20 cellular contexts compared by ENCODE assay signal in genomic region chr10:47225928-47226645, GRCh38.
A peak's percentile ranks its signal among the peaks of the same experiment; 100 is the strongest.
DNase-seq lines count a peak whose midpoint lies in the region; ATAC-seq and TF ChIP-seq lines count a peak whose summit lies in the region.
"Had no signal": no experiment of that assay in that cellular context is flagged by ENCODE, and none has a peak within 500 bp of the region (broad histone marks: within the 10 kb centered on the region; RNA-seq: fewer than 3 reads in every experiment).

No MANE protein-coding gene starts in this region.

- peak overlapping the region; percentile 21 for H3K27ac Mint-ChIP-seq in activated CD4-positive, alpha-beta T cell treated with anti-CD3 and anti-CD28 coated beads, Interleukin-2, amount 10 ng/mL, durations not matched to agents 7 days and 5 days
- no peak overlapping the region for H3K27ac Mint-ChIP-seq in endodermal cell
- no peak overlapping the region for H3K27ac Mint-ChIP-seq in T-helper 2 cell treated with Interferon-gamma antibody and Interleukin-4, amounts not matched to agents 5 μg/mL and 100 μg/mL, for 36 hours

- POLR2A ChIA-PET in activated CD4-positive, alpha-beta T cell treated with anti-CD3 and anti-CD28 coated beads, Interleukin-2, amount 10 ng/mL, durations not matched to agents 7 days and 5 days (lab: Charles Lee) = no interaction called here

- H3K36me3 ChIP-seq in endodermal cell (ENCODE audit: control insufficient read depth, insufficient read depth, low read length) = no peaks in the 10 kb centered on the region
- H3K36me3 ChIP-seq in upper lobe of right lung = no peaks in the 10 kb centered on the region

- 84 to 86% methylated on average over 4 to 8 of the region's 8 CpGs for WGBS in endodermal cell (ENCODE audit: insufficient coverage in 1 of 2, insufficient read length in 1 of 2), 2 experiments

- no peak overlapping the region for H3K4me3 Mint-ChIP-seq in activated CD4-positive, alpha-beta T cell treated with anti-CD3 and anti-CD28 coated beads, Interleukin-2, amount 10 ng/mL, durations not matched to agents 7 days and 5 days
- no peak overlapping the region for H3K4me3 Mint-ChIP-seq in endodermal cell
- H3K4me3 Mint-ChIP-seq in T-helper 2 cell treated with Interferon-gamma antibody and Interleukin-4, amounts not matched to agents 5 μg/mL and 100 μg/mL, for 36 hours = no peak overlapping the region
- H3K4me3 Mint-ChIP-seq: CD4-positive, alpha-beta memory T cell had no signal

- CTCF ChIA-PET in activated CD4-positive, alpha-beta T cell treated with anti-CD3 and anti-CD28 coated beads, Interleukin-2, amount 10 ng/mL, durations not matched to agents 7 days and 5 days (lab: Charles Lee) = no interaction called here

- no peak overlapping the region for H3K27ac ChIP-seq in endodermal cell (ENCODE audit: low read depth, low read length)
- no peak overlapping the region for H3K27ac ChIP-seq in upper lobe of right lung
- H3K27ac ChIP-seq: 22Rv1, A549, C4-2B had no signal

- H3K4me3 ChIP-seq in endodermal cell (ENCODE audit: low read length) = no peak overlapping the region
- H3K4me3 ChIP-seq in upper lobe of right lung = no peak overlapping the region
- H3K4me3 ChIP-seq: A549, GM12878 had no signal

- no peak overlapping the region for H3K9ac ChIP-seq in endodermal cell (ENCODE audit: extremely low read depth, low read length, poor library complexity, severe bottlenecking)

- no peaks in the 10 kb centered on the region for H3K4me1 Mint-ChIP-seq in activated CD4-positive, alpha-beta T cell treated with anti-CD3 and anti-CD28 coated beads, Interleukin-2, amount 10 ng/mL, durations not matched to agents 7 days and 5 days
- peaks cover 20% of the 10 kb centered on the region for H3K4me1 Mint-ChIP-seq in endodermal cell
- peaks cover 2% of the 10 kb centered on the region for H3K4me1 Mint-ChIP-seq in T-helper 2 cell treated with Interferon-gamma antibody and Interleukin-4, amounts not matched to agents 5 μg/mL and 100 μg/mL, for 36 hours (ENCODE audit: low read depth)

- H3K9me3 ChIP-seq in endodermal cell (ENCODE audit: control insufficient read depth, low read length) (peaks cover 12% of the 10 kb centered on the region), upper lobe of right lung (no peaks in the 10 kb centered on the region)
- H3K9me3 ChIP-seq: A549 had no signal

- no peaks in the 10 kb centered on the region for H3K27me3 Mint-ChIP-seq in activated CD4-positive, alpha-beta T cell treated with anti-CD3 and anti-CD28 coated beads, Interleukin-2, amount 10 ng/mL, durations not matched to agents 7 days and 5 days
- peaks cover 25% of the 10 kb centered on the region for H3K27me3 Mint-ChIP-seq in endodermal cell (ENCODE audit: insufficient read depth)
- H3K27me3 Mint-ChIP-seq in T-helper 2 cell treated with Interferon-gamma antibody and Interleukin-4, amounts not matched to agents 5 μg/mL and 100 μg/mL, for 36 hours (ENCODE audit: low read depth) = no peaks in the 10 kb centered on the region
- H3K27me3 Mint-ChIP-seq: CD4-positive, alpha-beta memory T cell had no signal

- DNase-seq in activated CD4-positive, alpha-beta T cell treated with anti-CD3 and anti-CD28 coated beads, Interleukin-2, amount 10 ng/mL, durations not matched to agents 7 days and 5 days = no peak
- DNase-seq in activated CD4-positive, alpha-beta T cell treated with anti-CD3 and anti-CD28 coated beads for 4 hours = no peak
- peak; percentile 51 for DNase-seq in cardiac septum (ENCODE audit: low spot score)
- DNase-seq in left cardiac atrium = no peak
- DNase-seq in endodermal cell = peak; percentile 18
- DNase-seq in upper lobe of right lung = no peak
- no peak for DNase-seq in T-helper 2 cell treated with Interferon-gamma antibody and Interleukin-4, amounts not matched to agents 5 μg/mL and 100 μg/mL, for 36 hours (ENCODE audit: low spot score)
- no peak for DNase-seq in DMS 273 (lab: John Stamatoyannopoulos, UW; ENCODE audit: unreplicated experiment)
- DNase-seq: AML-193; Calu3; CD4-positive, alpha-beta memory T cell; DMS 273 treated with DMSO at 0.1 percent for 48 hours; DND-41; EL; GOT3; H7 had no signal

- H3K36me3 Mint-ChIP-seq in activated CD4-positive, alpha-beta T cell treated with anti-CD3 and anti-CD28 coated beads, Interleukin-2, amount 10 ng/mL, durations not matched to agents 7 days and 5 days (ENCODE audit: low read depth) = no peaks in the 10 kb centered on the region
- H3K36me3 Mint-ChIP-seq in endodermal cell (ENCODE audit: low read depth) = no peaks in the 10 kb centered on the region
- H3K36me3 Mint-ChIP-seq in T-helper 2 cell treated with Interferon-gamma antibody and Interleukin-4, amounts not matched to agents 5 μg/mL and 100 μg/mL, for 36 hours (ENCODE audit: low read depth) = no peaks in the 10 kb centered on the region

- no peak for TF ChIP-seq CTCF in endodermal cell (conservative IDR thresholded peaks at IDR 0.05)
- TF ChIP-seq CTCF in upper lobe of right lung (IDR thresholded peaks at IDR 0.05) = no peak

- peaks cover 3% of the 10 kb centered on the region for H3K4me1 ChIP-seq in endodermal cell (ENCODE audit: control insufficient read depth, insufficient read depth, low read length)
- H3K4me1 ChIP-seq in upper lobe of right lung = peaks cover 3% of the 10 kb centered on the region
- H3K4me1 ChIP-seq: A549 had no signal

- intact Hi-C loops in cardiac septum (cut with DNase I) = no loop called here
- intact Hi-C loops in left cardiac atrium (cut with DNase I) = no loop called here
- intact Hi-C loops in upper lobe of right lung (cut with DNase I) = no loop called here

- ATAC-seq in left cardiac atrium (no peak), upper lobe of right lung (peak; percentile 27)
- ATAC-seq: A549, GM12878 had no signal

- peaks cover 2% of the 10 kb centered on the region for H3K9me3 Mint-ChIP-seq in activated CD4-positive, alpha-beta T cell treated with anti-CD3 and anti-CD28 coated beads, Interleukin-2, amount 10 ng/mL, durations not matched to agents 7 days and 5 days
- H3K9me3 Mint-ChIP-seq in endodermal cell = peaks cover 15% of the 10 kb centered on the region
- peaks cover 5% of the 10 kb centered on the region for H3K9me3 Mint-ChIP-seq in T-helper 2 cell treated with Interferon-gamma antibody and Interleukin-4, amounts not matched to agents 5 μg/mL and 100 μg/mL, for 36 hours

- peaks cover 31% of the 10 kb centered on the region for H3K27me3 ChIP-seq in endodermal cell (ENCODE audit: control insufficient read depth, insufficient read depth, low read length, poor library complexity, severe bottlenecking)
- H3K27me3 ChIP-seq in upper lobe of right lung = no peaks in the 10 kb centered on the region

Comparison
In these comparisons a context has a peak if more than half of its experiments do, and no peak if none do; other contexts are left out.
1. DNase-seq: peak in cardiac septum (single experiment) and endodermal cell (single experiment); none in activated CD4-positive, alpha-beta T cell treated with anti-CD3 and anti-CD28 coated beads, Interleukin-2, amount 10 ng/mL, durations not matched to agents 7 days and 5 days (single experiment), activated CD4-positive, alpha-beta T cell treated with anti-CD3 and anti-CD28 coated beads for 4 hours (0 of 2), left cardiac atrium (single experiment), upper lobe of right lung (single experiment), T-helper 2 cell treated with Interferon-gamma antibody and Interleukin-4, amounts not matched to agents 5 μg/mL and 100 μg/mL, for 36 hours (single experiment) and DMS 273 (single experiment).